Comparison of ENCODE assay signal across 12 cellular contexts in genomic region chr2:38514603-38515154, GRCh38.
DNase-seq lines count a peak whose midpoint lies in the region; TF ChIP-seq lines count a peak whose summit lies in the region.
"Had no signal": no experiment of that assay in that cellular context is flagged by ENCODE, and none has a peak within 500 bp of the region (broad histone marks: within the 10 kb centered on the region; RNA-seq: fewer than 3 reads in every experiment).

No MANE protein-coding gene starts in this region.

- no peak for TF ChIP-seq POLR2A in thyroid gland (IDR thresholded peaks at IDR 0.05)

- TF ChIP-seq CTCF in WERI-Rb-1 (IDR thresholded peaks at IDR 0.05; ENCODE audit: low read depth, low read length) = no peak
- TF ChIP-seq CTCF in thyroid gland (IDR thresholded peaks at IDR 0.05) = no peak
- TF ChIP-seq CTCF in osteocyte (IDR thresholded peaks at IDR 0.05) = no peak

- DNase-seq in WERI-Rb-1 (no peak), epithelial cell of prostate (ENCODE audit: low read depth, low spot score) (no peak), thyroid gland (no peak), osteocyte (ENCODE audit: extremely low spot score, unreplicated experiment) (no peak), NCI-H2029 treated with DMSO at 0.1 percent for 48 hours (lab: John Stamatoyannopoulos, UW) (no peak), hepatic stellate cell (ENCODE audit: low spot score) (no peak)
- DNase-seq: NCI-H1048; NCI-H69; OCI-M1; stimulated activated CD4-positive, alpha-beta T cell treated with anti-CD3 and anti-CD28 coated beads, Interleukin-1b, Interleukin-23, amount 100 ng/mL, for 48 hours had no signal

- no peaks in the 10 kb centered on the region for H3K36me3 Mint-ChIP-seq in osteocyte (ENCODE audit: unreplicated experiment)

- H3K9me3 Mint-ChIP-seq in osteocyte (ENCODE audit: unreplicated experiment) = no peaks in the 10 kb centered on the region
- H3K9me3 Mint-ChIP-seq: neural crest cell had no signal

- H3K9me3 ChIP-seq in WERI-Rb-1 (ENCODE audit: severe bottlenecking) (no peaks in the 10 kb centered on the region), muscle layer of duodenum (ENCODE audit: control insufficient read depth in 1 of 2, low read length in 2 of 2) (no peaks in the 10 kb centered on the region), thyroid gland (no peaks in the 10 kb centered on the region)

- peaks cover 22% of the 10 kb centered on the region for H3K27me3 Mint-ChIP-seq in osteocyte (ENCODE audit: unreplicated experiment)

- no peak overlapping the region for H3K4me3 Mint-ChIP-seq in osteocyte (ENCODE audit: unreplicated experiment)
- H3K4me3 Mint-ChIP-seq: neural crest cell had no signal

- no peak overlapping the region for H3K27ac Mint-ChIP-seq in osteocyte (ENCODE audit: unreplicated experiment)

- intact Hi-C loops in thyroid gland (cut with DNase I) = no loop called here

- H3K4me1 Mint-ChIP-seq in osteocyte (ENCODE audit: unreplicated experiment) = peaks cover 3% of the 10 kb centered on the region

- H3K27ac ChIP-seq in WERI-Rb-1 (peak overlapping the region; percentile 58), epithelial cell of prostate (peak overlapping the region; percentile 83), muscle layer of duodenum (ENCODE audit: low read length) (peak overlapping the region; percentile 78), thyroid gland (peak overlapping the region; percentile 85 to 92 (median 92))

- H3K27me3 ChIP-seq in WERI-Rb-1 (ENCODE audit: insufficient read depth, low read depth, severe bottlenecking) (no peaks in the 10 kb centered on the region), muscle layer of duodenum (ENCODE audit: low read depth, low read length) (no peaks in the 10 kb centered on the region), thyroid gland (no peaks in the 10 kb centered on the region)

- H3K4me1 ChIP-seq in muscle layer of duodenum (ENCODE audit: control insufficient read depth in 1 of 2, insufficient read depth in 2 of 2, low read length in 2 of 2) (peaks cover 0 to 1% of the 10 kb centered on the region in 2 donors), thyroid gland (peaks cover 10 to 14% of the 10 kb centered on the region in 2 donors)

- WGBS in thyroid gland, 2 donors = 84 to 90% methylated on average over 3 of the region's 3 CpGs

- H3K4me3 ChIP-seq in WERI-Rb-1 (ENCODE audit: low read depth, low read length) = no peak overlapping the region
- H3K4me3 ChIP-seq in muscle layer of duodenum (ENCODE audit: low read depth in 1 of 2, low read length in 2 of 2) = no peak overlapping the region
- no peak overlapping the region for H3K4me3 ChIP-seq in thyroid gland (replicated peaks in 1 of 3)

- H3K36me3 ChIP-seq in WERI-Rb-1 (no peaks in the 10 kb centered on the region), muscle layer of duodenum (ENCODE audit: control insufficient read depth in 1 of 2, insufficient read depth in 2 of 2, low read length in 2 of 2) (no peaks in the 10 kb centered on the region), thyroid gland (no peaks in the 10 kb centered on the region)
